Comparison of ENCODE assay signal across 8 cellular contexts in the genomic region with DNA sequence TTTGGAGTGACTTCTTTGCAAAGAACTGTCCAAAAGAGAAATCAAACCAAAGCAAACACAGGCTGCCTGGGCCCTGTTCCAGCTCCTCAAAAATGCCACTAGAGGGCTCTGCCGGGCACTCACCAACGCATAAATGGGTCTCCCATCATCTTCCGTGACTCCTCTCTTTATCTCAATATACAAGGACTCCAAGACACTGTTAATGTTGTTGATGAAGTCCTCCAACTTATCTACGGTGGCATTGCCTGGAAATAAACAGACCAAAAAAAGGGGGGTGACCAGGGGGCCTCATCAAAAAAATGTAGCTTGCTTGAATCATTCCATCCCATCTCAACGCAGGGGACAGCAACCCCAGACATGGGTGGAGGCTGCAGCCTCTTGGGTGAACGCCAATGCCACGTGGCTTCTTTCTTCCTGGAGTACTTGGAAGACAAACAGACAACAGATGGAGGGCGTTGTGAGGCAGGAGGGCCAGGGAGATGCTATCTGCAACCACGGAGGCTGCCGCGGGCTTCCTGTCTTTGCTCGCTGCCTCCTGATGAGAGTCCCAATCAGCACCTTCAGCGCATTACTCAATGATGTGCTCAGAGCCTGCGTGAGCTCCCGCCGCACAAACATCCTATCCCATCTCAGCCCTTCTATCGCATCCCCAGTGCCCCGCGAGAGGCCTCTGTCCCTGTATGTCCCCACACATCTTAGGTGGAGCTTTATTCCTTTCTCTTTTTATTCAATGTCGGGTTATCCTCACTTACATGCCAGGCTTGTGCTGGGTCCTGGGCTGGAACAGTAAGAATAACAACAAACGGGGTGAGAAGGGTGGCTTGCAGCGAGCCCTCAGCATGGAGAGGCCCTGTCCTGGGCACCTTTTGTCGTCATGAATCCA. TPM values are rescaled to one million over a fixed set of nuclear protein-coding genes. Genes with fewer than 3 reads are reported as not detected.
DNase-seq lines count a peak whose midpoint lies in the region; ATAC-seq and TF ChIP-seq lines count a peak whose summit lies in the region.

No MANE protein-coding gene starts in this region.

- DNase-seq in HT1080 (ENCODE audit: low read depth): peak; percentile 87
- DNase-seq in OCI-M2 (lab: John Stamatoyannopoulos, UW; ENCODE audit: unreplicated experiment): peak; percentile 72
- peak; percentile 90 for DNase-seq in activated T-cell treated with anti-CD3 and anti-CD28 coated beads, Interleukin-2, amount 50 U/mL, for 1 hour
- no peak for DNase-seq in epithelial cell of proximal tubule (ENCODE audit: low read depth)
- peak; percentile 85 for DNase-seq in myocyte (ENCODE audit: low read depth)
- peak; percentile 53 for DNase-seq in stimulated activated CD8-positive, alpha-beta memory T cell treated with anti-CD3 and anti-CD28 coated beads, Interleukin-7, amount 100 ng/mL, for 24 hours (ENCODE audit: low read depth)

- H3K27ac ChIP-seq in C4-2B: peak overlapping the region; percentile 83

- ATAC-seq in HG02970 (IDR thresholded peaks at IDR 0.05; ENCODE audit: low FRiP score, unreplicated experiment): no peak

- peak; percentile 92 for TF ChIP-seq CTCF in C4-2B (conservative IDR thresholded peaks at IDR 0.05)
- TF ChIP-seq CTCF in epithelial cell of proximal tubule (conservative IDR thresholded peaks at IDR 0.05; ENCODE audit: low read depth, low read length): peak; percentile 98

- H3K4me3 ChIP-seq in epithelial cell of proximal tubule (ENCODE audit: low read depth, low read length): no peak overlapping the region

RNA-seq across cellular contexts. Expression of a gene that starts 32.0 kb away (rescaled TPM):
- total RNA-seq in HT1080 (2014; rRNA removed; shearing (Covaris generic)): 4.7 and 6.0 TPM in 2 replicates
- 3.6 and 3.9 TPM in 2 replicates for polyA plus RNA-seq in HT1080 (2015; cell fraction: cytosol; rRNA removed)
- polyA plus RNA-seq in HT1080 (2015; cell fraction: nucleus; rRNA removed): 8.5 and 10.2 TPM in 2 replicates
- 2.6 and 13.8 TPM in 2 replicates for total RNA-seq in epithelial cell of proximal tubule
- 4.3 and 7.2 TPM in 2 replicates for total RNA-seq in myocyte
- 3.6 TPM for polyA plus RNA-seq in myocyte (2012)

RNA-seq across cellular contexts. Expression of a gene that starts 33.3 kb away (rescaled TPM):
- total RNA-seq in HT1080 (2014; rRNA removed; shearing (Covaris generic)): 68.3 and 73.3 TPM in 2 replicates
- polyA plus RNA-seq in HT1080 (2015; cell fraction: cytosol; rRNA removed): 85.7 and 86.0 TPM in 2 replicates
- polyA plus RNA-seq in HT1080 (2015; cell fraction: nucleus; rRNA removed): 47.0 and 55.4 TPM in 2 replicates
- 67.1 and 86.3 TPM in 2 replicates for total RNA-seq in epithelial cell of proximal tubule
- total RNA-seq in myocyte: 46.6 and 65.0 TPM in 2 replicates
- polyA plus RNA-seq in myocyte (2012): 100 TPM
